ENCODE assay signal across 1 cellular context in genomic region chr6:15289456-15289855, GRCh38.
A peak's percentile ranks its signal among the peaks of the same experiment; 100 is the strongest.
TF ChIP-seq lines count a peak whose summit lies in the region.
"Not testable (repeated sequence)": the region's sequence is repeated elsewhere in the genome, so short reads cannot be mapped to it uniquely, and the experiment has no call there.

No MANE protein-coding gene starts in this region.

TF ChIP-seq in K562, 482 proteins besides CTCF, POLR2A, EP300 and RAD21:
- peak; percentile 41; the same call in 1 of the 2 replicates for TF ChIP-seq NCOA1 (IDR thresholded peaks at IDR 0.05; ENCODE audit: low read depth)
- TF ChIP-seq MNT (conservative IDR thresholded peaks at IDR 0.05) = peak in 1 of 2 experiments; percentile 33; a peak in 1 of 4 replicates
- TF ChIP-seq CBFA2T3 (IDR thresholded peaks at IDR 0.05) = peak; percentile 78
- TF ChIP-seq SMARCE1 (IDR thresholded peaks at IDR 0.05) = peak; percentile 61
- 0 out of 2 replicates have a peak, but pooled peaks have one; percentile 47 for TF ChIP-seq ADNP (tag; IDR thresholded peaks at IDR 0.05)
- TF ChIP-seq CBFA2T2 (conservative IDR thresholded peaks at IDR 0.05) = peak; percentile 67
- TF ChIP-seq FOSL1 (tag; conservative IDR thresholded peaks at IDR 0.05) = peak; percentile 88
- TF ChIP-seq SMARCA4 (IDR thresholded peaks at IDR 0.05) = peak; percentile 40
- TF ChIP-seq ZEB2 (IDR thresholded peaks at IDR 0.05) = 0 out of 2 replicates have a peak, but pooled peaks have one; percentile 22
- TF ChIP-seq CREM (IDR thresholded peaks at IDR 0.05; ENCODE audit: low read depth) = peak; percentile 29; the same call in 1 of the 2 replicates
- TF ChIP-seq NBN (IDR thresholded peaks at IDR 0.05; ENCODE audit: low read depth) = 0 out of 2 replicates have a peak, but pooled peaks have one; percentile 20
- peak; percentile 92 for TF ChIP-seq ZNF384 (IDR thresholded peaks at IDR 0.05; ENCODE audit: low read depth, low read length)
- peak; percentile 42 for TF ChIP-seq TAL1 (IDR thresholded peaks at IDR 0.05)
- TF ChIP-seq JUN (IDR thresholded peaks at IDR 0.05; ENCODE audit: borderline replicate concordance, low read depth, low read length) = peak; percentile 54; the same call in 1 of the 2 replicates
- not testable (repeated sequence) for TF ChIP-seq JUN (CRISPR knock-in tag; IDR thresholded peaks at IDR 0.05; ENCODE audit: borderline replicate concordance); NR2C1 (IDR thresholded peaks at IDR 0.05); NR2C2 (CRISPR knock-in tag; IDR thresholded peaks at IDR 0.05); ATF3 (CRISPR knock-in tag; conservative IDR thresholded peaks at IDR 0.05)
- TF ChIP-seq HDAC3 (IDR thresholded peaks at IDR 0.05; ENCODE audit: borderline replicate concordance, partially characterized antibody) = peak; percentile 45
- TF ChIP-seq SMAD4 (CRISPR knock-in tag; conservative IDR thresholded peaks at IDR 0.05) = peak; percentile 74
- 0 out of 2 replicates have a peak, but pooled peaks have one; percentile 3 for TF ChIP-seq ARID3A (IDR thresholded peaks at IDR 0.05; ENCODE audit: borderline replicate concordance, low read depth, low read length)
- TF ChIP-seq JUND (IDR thresholded peaks at IDR 0.05; ENCODE audit: borderline replicate concordance, low read depth, low read length) = peak; percentile 87
- peak; percentile 59; the same call in 1 of the 3 replicates for TF ChIP-seq JUND (tag; IDR thresholded peaks at IDR 0.05; ENCODE audit: borderline replicate concordance, low read depth, low read length)
- peak; percentile 97 for TF ChIP-seq KDM1A (IDR thresholded peaks at IDR 0.05)
- TF ChIP-seq MEF2D (tag; conservative IDR thresholded peaks at IDR 0.05; ENCODE audit: low read depth) = peak; percentile 81
- peak in 1 of 2 experiments; percentile 95; a peak in 2 of 4 replicates for TF ChIP-seq RCOR1 (IDR thresholded peaks at IDR 0.05; ENCODE audit: borderline replicate concordance in 1 of 2, low read depth in 2 of 2, low read length in 2 of 2)
- peak; percentile 64 for TF ChIP-seq DACH1 (IDR thresholded peaks at IDR 0.05; ENCODE audit: partially characterized antibody)
- 0 out of 2 replicates have a peak, but pooled peaks have one; percentile 13 for TF ChIP-seq EP400 (IDR thresholded peaks at IDR 0.05)
- TF ChIP-seq TCF3 (CRISPR knock-in tag; IDR thresholded peaks at IDR 0.05) = peak; percentile 53; the same call in 1 of the 2 replicates
- 0 out of 2 replicates have a peak, but pooled peaks have one; percentile 7 for TF ChIP-seq NR2C1 (tag; IDR thresholded peaks at IDR 0.05)
- TF ChIP-seq NR2C2 (tag; IDR thresholded peaks at IDR 0.05) = peak; percentile 50; the same call in 1 of the 2 replicates
- TF ChIP-seq FOXA3 (CRISPR knock-in tag; conservative IDR thresholded peaks at IDR 0.05 in 1 of 2, IDR thresholded peaks at IDR 0.05 in 1 of 2) = peak; percentile 56 to 98; a peak in 3 of 4 replicates
- peak; percentile 73 for TF ChIP-seq DPF2 (IDR thresholded peaks at IDR 0.05)
- TF ChIP-seq LEF1 (IDR thresholded peaks at IDR 0.05) = peak; percentile 33; the same call in 1 of the 2 replicates
- peak in 1 of 2 experiments; percentile 84; a peak in 2 of 4 replicates for TF ChIP-seq HDAC1 (IDR thresholded peaks at IDR 0.05)
- peak; percentile 69 for TF ChIP-seq ATF3 (IDR thresholded peaks at IDR 0.05)
- peak; percentile 70; the same call in 1 of the 2 replicates for TF ChIP-seq MEF2A (IDR thresholded peaks at IDR 0.05; ENCODE audit: control insufficient read depth, low read depth, low read length)
- peak; percentile 30; the same call in 1 of the 2 replicates for TF ChIP-seq HDAC2 (IDR thresholded peaks at IDR 0.05)
- TF ChIP-seq NCOR1 (IDR thresholded peaks at IDR 0.05) = peak; percentile 69
- TF ChIP-seq TBL1XR1 (IDR thresholded peaks at IDR 0.05; ENCODE audit: low read length in 2 of 2) = 0 out of 4 replicates have a peak, but pooled peaks of 1 of the 2 experiments have one; percentile 57
- TF ChIP-seq ZBTB33 (CRISPR knock-in tag; IDR thresholded peaks at IDR 0.05) = 0 out of 2 replicates have a peak, but pooled peaks have one; percentile 10
- peak; percentile 69 for TF ChIP-seq ARID1B (IDR thresholded peaks at IDR 0.05)
- TF ChIP-seq CTBP1 (IDR thresholded peaks at IDR 0.05; ENCODE audit: borderline replicate concordance) = peak; percentile 32
- TF ChIP-seq FOXK2 (conservative IDR thresholded peaks at IDR 0.05 in 1 of 2, IDR thresholded peaks at IDR 0.05 in 1 of 2; ENCODE audit: low read depth in 2 of 2) = peak; percentile 89 to 90
- TF ChIP-seq TFAP4 (CRISPR knock-in tag; IDR thresholded peaks at IDR 0.05; ENCODE audit: borderline replicate concordance) = peak; percentile 37; the same call in 1 of the 2 replicates
- 0 out of 2 replicates have a peak, but pooled peaks have one; percentile 16 for TF ChIP-seq POLR2AphosphoS5 (IDR thresholded peaks at IDR 0.05; ENCODE audit: control insufficient read depth, insufficient read depth, low read depth, low read length)
- TF ChIP-seq MAZ (CRISPR knock-in tag; conservative IDR thresholded peaks at IDR 0.05 in 1 of 2, IDR thresholded peaks at IDR 0.05 in 1 of 2) = 0 out of 4 replicates have a peak, but pooled peaks of 1 of the 2 experiments have one; percentile 3
